In genomic region chr1:84691139-84691783, GRCh38 we compare ENCODE assay signal across 8 cellular contexts. TPM values are rescaled to one million over a fixed set of nuclear protein-coding genes. Genes with fewer than 3 reads are reported as not detected.
DNase-seq lines count a peak whose midpoint lies in the region; ATAC-seq and TF ChIP-seq lines count a peak whose summit lies in the region.

No MANE protein-coding gene starts in this region.

- H3K4me3 ChIP-seq in Peyer's patch (peak overlapping the region; percentile 69 to 89 (median 87)), esophagus squamous epithelium (peak overlapping the region; percentile 84 to 93 (median 89)), gastrocnemius medialis (peak overlapping the region; percentile 87 to 96 (median 89))

- DNase-seq in NCI-H1436 (lab: John Stamatoyannopoulos, UW) (peak; percentile 3), NCI-H1436 treated with DMSO at 0.1 percent for 48 hours (lab: John Stamatoyannopoulos, UW) (no peak), Peyer's patch (no peak), esophagus squamous epithelium (lab: John Stamatoyannopoulos, UW) (no peak), gastrocnemius medialis (no peak), GDM1 (lab: John Stamatoyannopoulos, UW) (no peak), left lobe of liver (ENCODE audit: low spot score) (no peak), sciatic nerve (ENCODE audit: low spot score) (no peak)

- in situ Hi-C loops in gastrocnemius medialis (cut with MboI; ENCODE audit: low sequenced_read_pairs in 4 of 4): loop anchor here in 1 of 4 donors (5.0 to 25.0 kb wide), 2 partner anchors 114 to 571 kb away; partner anchors contain the start of gene C1orf52

- TF ChIP-seq POLR2A in Peyer's patch (IDR thresholded peaks at IDR 0.05): no peak
- no peak for TF ChIP-seq POLR2A in esophagus squamous epithelium (IDR thresholded peaks at IDR 0.05)
- no peak for TF ChIP-seq POLR2A in gastrocnemius medialis (IDR thresholded peaks at IDR 0.05)

- H3K27me3 ChIP-seq in Peyer's patch: no peaks in the 10 kb centered on the region
- no peaks in the 10 kb centered on the region for H3K27me3 ChIP-seq in esophagus squamous epithelium
- no peaks in the 10 kb centered on the region for H3K27me3 ChIP-seq in gastrocnemius medialis

- WGBS in esophagus squamous epithelium, 2 donors: 49 to 55% methylated on average over 13 of the region's 13 CpGs

- no peaks in the 10 kb centered on the region for H3K36me3 ChIP-seq in Peyer's patch
- no peaks in the 10 kb centered on the region for H3K36me3 ChIP-seq in esophagus squamous epithelium
- no peaks in the 10 kb centered on the region for H3K36me3 ChIP-seq in gastrocnemius medialis

- no peak for TF ChIP-seq CTCF in Peyer's patch (IDR thresholded peaks at IDR 0.05)
- no peak for TF ChIP-seq CTCF in esophagus squamous epithelium (IDR thresholded peaks at IDR 0.05)
- TF ChIP-seq CTCF in gastrocnemius medialis (IDR thresholded peaks at IDR 0.05 in 4 of 5, conservative IDR thresholded peaks at IDR 0.05 in 1 of 5): no peak

- no peak for ATAC-seq in gastrocnemius medialis
- ATAC-seq in left lobe of liver: no peak
- no peak for ATAC-seq in sciatic nerve

- intact Hi-C loops in esophagus squamous epithelium (cut with DNase I) (no loop called here), gastrocnemius medialis (cut with DNase I; ENCODE audit: low total_unique reads) (loop anchor here (2.0 to 10.0 kb wide), 2 partner anchors 116 to 616 kb away; partner anchors contain the start of gene CTBS), sciatic nerve (cut with DNase I) (no loop called here)

- H3K27ac ChIP-seq in Peyer's patch: peak overlapping the region; percentile 84 to 94 (median 91)
- H3K27ac ChIP-seq in esophagus squamous epithelium: peak overlapping the region; percentile 88 to 93 (median 90)
- peak overlapping the region; percentile 83 to 91 (median 86) for H3K27ac ChIP-seq in gastrocnemius medialis

- H3K4me1 ChIP-seq in Peyer's patch (peaks cover 0 to 19% (median 0%) of the 10 kb centered on the region in 4 donors), esophagus squamous epithelium (peaks cover 0 to 59% (median 8%) of the 10 kb centered on the region in 3 donors), gastrocnemius medialis (peaks cover 4 to 17% of the 10 kb centered on the region in 2 donors)

- no peaks in the 10 kb centered on the region for H3K9me3 ChIP-seq in Peyer's patch
- no peaks in the 10 kb centered on the region for H3K9me3 ChIP-seq in esophagus squamous epithelium
- H3K9me3 ChIP-seq in gastrocnemius medialis: no peaks in the 10 kb centered on the region

RNA-seq across cellular contexts. Expression of gene SSX2IP, which starts 1.0 kb away (rescaled TPM):
- total RNA-seq in Peyer's patch (10 to 100 TPM; 10.7 to 20.6 (median 11.7) TPM), esophagus squamous epithelium (10 to 100 TPM in 1 of 4 donors, 1 to 10 TPM in 3; 6.5 to 13.4 (median 8.6) TPM), gastrocnemius medialis (1 to 10 TPM; 3.5 to 7.0 (median 4.7) TPM), left lobe of liver (15.8 TPM), sciatic nerve (10.9 TPM)
